In the genomic region with DNA sequence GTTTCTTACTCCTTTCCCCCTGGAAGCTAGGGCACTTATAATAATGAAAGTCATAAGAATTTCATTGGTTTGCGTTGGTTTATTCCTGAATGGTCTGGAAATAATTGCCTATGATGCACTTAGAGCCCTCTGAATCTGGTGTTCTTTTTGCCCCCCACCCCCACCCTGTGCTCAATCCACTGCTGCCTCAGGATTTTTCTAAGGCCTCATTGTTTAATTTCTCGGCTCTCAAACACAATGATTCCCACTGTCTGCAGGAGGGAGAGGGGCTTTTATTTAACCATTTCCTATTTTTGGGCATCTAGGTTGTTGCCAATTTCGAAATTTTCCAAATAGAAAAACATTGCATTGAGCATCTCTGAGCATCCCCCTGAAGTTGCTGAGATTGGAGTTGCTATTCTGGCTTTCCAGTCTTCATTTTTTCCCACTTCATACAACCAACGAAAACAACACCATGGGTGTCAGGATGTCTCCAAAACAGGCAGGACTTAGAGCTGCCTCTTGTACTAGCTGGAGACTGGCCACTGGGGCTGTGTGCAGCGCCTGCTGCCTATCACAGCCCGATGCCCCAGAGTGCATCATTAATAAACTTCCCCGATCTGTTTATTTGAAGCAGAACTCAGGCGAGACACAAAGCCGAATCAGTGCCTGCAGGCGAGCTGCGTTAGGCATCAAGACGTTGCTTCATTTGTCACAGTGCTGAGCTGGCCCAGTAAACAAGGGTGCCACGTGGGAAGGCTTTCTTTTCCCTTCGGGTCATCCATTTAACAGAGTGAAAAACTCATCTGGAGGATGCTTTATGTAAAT, we compare ENCODE assay signal across 1 cellular context.
TF ChIP-seq lines count a peak whose summit lies in the region.

No MANE protein-coding gene starts in this region.

TF ChIP-seq in SK-N-SH treated with all-trans-retinoic acid at 6 μM for 48 hours, 23 proteins besides CTCF, POLR2A, EP300 and RAD21 (continued from another document):
- no peak for TF ChIP-seq ESRRG (CRISPR knock-in tag; IDR thresholded peaks at IDR 0.05)
- TF ChIP-seq ARNTL (CRISPR knock-in tag; IDR thresholded peaks at IDR 0.05; ENCODE audit: borderline replicate concordance, low read depth) = no peak
- no peak for TF ChIP-seq TSHZ2 (CRISPR knock-in tag; IDR thresholded peaks at IDR 0.05)
- TF ChIP-seq GLIS3 (CRISPR knock-in tag; IDR thresholded peaks at IDR 0.05) = no peak
- TF ChIP-seq ZC3H10 (CRISPR knock-in tag; IDR thresholded peaks at IDR 0.05) = no peak
- no peak for TF ChIP-seq SNAI2 (CRISPR knock-in tag; IDR thresholded peaks at IDR 0.05)
- TF ChIP-seq OSR1 (CRISPR knock-in tag; IDR thresholded peaks at IDR 0.05) = no peak
- TF ChIP-seq ZNF565 (CRISPR knock-in tag; conservative IDR thresholded peaks at IDR 0.05; ENCODE audit: low read depth) = no peak
- TF ChIP-seq ISL1 (CRISPR knock-in tag; IDR thresholded peaks at IDR 0.05) = no peak
